8 cellular contexts compared by ENCODE assay signal in the genomic region with DNA sequence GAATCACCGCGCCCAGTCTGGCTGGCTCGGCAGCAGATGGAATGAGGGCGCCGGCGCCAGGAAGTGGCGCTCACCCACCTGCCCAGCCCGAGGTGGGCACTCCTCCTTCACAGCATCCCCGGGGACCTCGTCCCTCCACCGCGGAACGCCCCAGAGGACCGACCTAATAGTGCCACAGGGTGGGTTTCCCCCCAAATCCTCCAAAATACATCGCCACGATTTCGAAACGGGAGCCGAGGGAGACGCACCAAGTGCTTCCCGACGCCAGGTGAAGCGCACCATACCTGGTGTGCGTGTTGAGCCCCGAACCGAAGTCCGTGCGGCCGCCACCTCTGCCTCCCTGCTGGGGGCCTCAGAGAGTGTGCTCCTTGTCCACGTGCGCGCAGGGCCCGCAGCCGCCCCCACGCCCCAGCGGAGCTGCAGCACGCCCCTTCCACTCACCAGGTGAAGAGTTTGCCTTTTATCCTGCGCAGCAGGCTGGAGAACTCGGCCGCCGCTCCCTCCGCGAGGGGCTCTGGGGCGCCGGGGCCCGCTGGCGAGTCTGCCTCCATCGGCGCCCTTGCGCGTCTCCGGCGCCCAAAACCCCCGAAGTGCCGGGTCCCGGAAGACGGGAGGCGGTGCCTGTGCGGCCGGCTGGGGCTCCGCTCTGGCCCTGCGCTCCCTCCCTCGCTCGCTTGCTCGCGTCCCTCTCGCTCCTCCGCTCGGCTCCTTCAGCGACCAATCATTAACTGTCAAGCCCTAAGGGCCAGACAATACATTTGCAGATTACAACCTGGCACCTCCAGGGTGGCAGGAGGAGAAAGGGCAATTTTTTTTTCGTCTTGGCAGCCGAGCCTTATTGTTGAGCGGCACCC. TPM values are rescaled to one million over a fixed set of nuclear protein-coding genes. Genes with fewer than 3 reads are reported as not detected.
DNase-seq lines count a peak whose midpoint lies in the region; ATAC-seq and TF ChIP-seq lines count a peak whose summit lies in the region.

A gene with protein sequence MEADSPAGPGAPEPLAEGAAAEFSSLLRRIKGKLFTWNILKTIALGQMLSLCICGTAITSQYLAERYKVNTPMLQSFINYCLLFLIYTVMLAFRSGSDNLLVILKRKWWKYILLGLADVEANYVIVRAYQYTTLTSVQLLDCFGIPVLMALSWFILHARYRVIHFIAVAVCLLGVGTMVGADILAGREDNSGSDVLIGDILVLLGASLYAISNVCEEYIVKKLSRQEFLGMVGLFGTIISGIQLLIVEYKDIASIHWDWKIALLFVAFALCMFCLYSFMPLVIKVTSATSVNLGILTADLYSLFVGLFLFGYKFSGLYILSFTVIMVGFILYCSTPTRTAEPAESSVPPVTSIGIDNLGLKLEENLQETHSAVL (minus strand): TSS at position 571 of the 854 bp plus-strand sequence. CDS start 20 bp downstream, at position 551.

- CTCF ChIA-PET in HEK293 (lab: Yijun Ruan, JAX) = interaction anchor here (0.8 to 0.9 kb wide), 2 partner anchors 36 to 40 kb away, joined by 3 read pairs; no protein-coding TSS in a partner anchor

- H3K27ac ChIP-seq in HEK293 (ENCODE audit: extremely low read depth, low read depth, low read length) = peak within 1 kb of the TSS; percentile 53; the same call in 1 of the 2 replicates

- H3K4me3 ChIP-seq in GM12864 (ENCODE audit: low read depth, low read length) (peak within 1 kb of the TSS; percentile 69), HEK293 (ENCODE audit: low read depth, low read length) (peak within 1 kb of the TSS; percentile 86)

- H3K9me3 ChIP-seq in HEK293 (ENCODE audit: control insufficient read depth, insufficient read depth, low read depth, low read length) = no peaks in the 10 kb centered on the region

- H3K27ac Mint-ChIP-seq in activated naive CD4-positive, alpha-beta T cell treated with anti-CD3 and anti-CD28 coated beads, Interleukin-2, amount 50 U/mL, for 72 hours = peak within 1 kb of the TSS; percentile 91 to 95

- peaks cover 12 to 24% of the 10 kb centered on the region in 2 donors for H3K36me3 Mint-ChIP-seq in activated naive CD4-positive, alpha-beta T cell treated with anti-CD3 and anti-CD28 coated beads, Interleukin-2, amount 50 U/mL, for 72 hours

- H3K36me3 ChIP-seq in HEK293 (ENCODE audit: control insufficient read depth in 2 of 2, insufficient read depth in 1 of 2, low read length in 2 of 2) = no peaks in the 10 kb centered on the region

- intact Hi-C loops in left ventricle myocardium superior (cut with micrococcal nuclease) = no loop called here

- POLR2A ChIA-PET in HEK293 (lab: Yijun Ruan, JAX) = interaction anchor here (0.7 to 0.8 kb wide), 3 partner anchors 17 to 33 kb away, joined by 3 to 5 read pairs (median 4); no protein-coding TSS in a partner anchor

- no peaks in the 10 kb centered on the region; the same call in 1 of the 2 replicates for H3K4me1 ChIP-seq in HEK293 (ENCODE audit: control insufficient read depth, insufficient read depth, low read length)

- peak; percentile 26 for TF ChIP-seq CTCF in GM12864 (IDR thresholded peaks at IDR 0.05; ENCODE audit: low read depth, low read length, missing control alignments)
- peak; percentile 69; the same call in 1 of the 2 replicates for TF ChIP-seq CTCF in HEK293 (tag by site-specific recombination; IDR thresholded peaks at IDR 0.05)

- no peaks in the 10 kb centered on the region for H3K9me3 Mint-ChIP-seq in activated naive CD4-positive, alpha-beta T cell treated with anti-CD3 and anti-CD28 coated beads, Interleukin-2, amount 50 U/mL, for 72 hours

- ATAC-seq in SK-N-SH treated with all-trans-retinoic acid at 6 μM for 48 hours (peak; percentile 91), left ventricle myocardium superior (peak; percentile 90)
- ATAC-seq in activated naive CD4-positive, alpha-beta T cell treated with anti-CD3 and anti-CD28 coated beads, Interleukin-2, amount 50 U/mL, for 72 hours = peak; percentile 83 to 94

- DNase-seq in GM12864 (ENCODE audit: low read depth) = peak; percentile 74
- peak; percentile 41 for DNase-seq in MV-4-11 (lab: John Stamatoyannopoulos, UW)
- peak; percentile 73 to 80 for DNase-seq in activated naive CD4-positive, alpha-beta T cell treated with anti-CD3 and anti-CD28 coated beads, Interleukin-2, amount 50 U/mL, for 72 hours (ENCODE audit: low spot score in 2 of 2)
- DNase-seq in left ventricle myocardium superior = peak; percentile 65
- peak; percentile 2 for DNase-seq in putamen (ENCODE audit: low spot score)
- no peak for DNase-seq in cerebellar nuclear complex (lab: John Stamatoyannopoulos, UW)

TF ChIP-seq in HEK293, 187 proteins besides CTCF, POLR2A, EP300 and RAD21 (continues in another document):
- TF ChIP-seq KLF16 (tag by site-specific recombination; IDR thresholded peaks at IDR 0.05) (peak; percentile 77), BCL11B (tag by site-specific recombination; IDR thresholded peaks at IDR 0.05; ENCODE audit: low read depth) (0 out of 2 replicates have a peak, but pooled peaks have one; percentile 17), ZNF610 (tag by site-specific recombination; IDR thresholded peaks at IDR 0.05; ENCODE audit: borderline replicate concordance) (0 out of 2 replicates have a peak, but pooled peaks have one; percentile 11)
- TF ChIP-seq, protein P1, sequence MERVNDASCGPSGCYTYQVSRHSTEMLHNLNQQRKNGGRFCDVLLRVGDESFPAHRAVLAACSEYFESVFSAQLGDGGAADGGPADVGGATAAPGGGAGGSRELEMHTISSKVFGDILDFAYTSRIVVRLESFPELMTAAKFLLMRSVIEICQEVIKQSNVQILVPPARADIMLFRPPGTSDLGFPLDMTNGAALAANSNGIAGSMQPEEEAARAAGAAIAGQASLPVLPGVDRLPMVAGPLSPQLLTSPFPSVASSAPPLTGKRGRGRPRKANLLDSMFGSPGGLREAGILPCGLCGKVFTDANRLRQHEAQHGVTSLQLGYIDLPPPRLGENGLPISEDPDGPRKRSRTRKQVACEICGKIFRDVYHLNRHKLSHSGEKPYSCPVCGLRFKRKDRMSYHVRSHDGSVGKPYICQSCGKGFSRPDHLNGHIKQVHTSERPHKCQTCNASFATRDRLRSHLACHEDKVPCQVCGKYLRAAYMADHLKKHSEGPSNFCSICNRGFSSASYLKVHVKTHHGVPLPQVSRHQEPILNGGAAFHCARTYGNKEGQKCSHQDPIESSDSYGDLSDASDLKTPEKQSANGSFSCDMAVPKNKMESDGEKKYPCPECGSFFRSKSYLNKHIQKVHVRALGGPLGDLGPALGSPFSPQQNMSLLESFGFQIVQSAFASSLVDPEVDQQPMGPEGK (tag by site-specific recombination; IDR thresholded peaks at IDR 0.05) = peak; percentile 68
- TF ChIP-seq, protein P2, sequence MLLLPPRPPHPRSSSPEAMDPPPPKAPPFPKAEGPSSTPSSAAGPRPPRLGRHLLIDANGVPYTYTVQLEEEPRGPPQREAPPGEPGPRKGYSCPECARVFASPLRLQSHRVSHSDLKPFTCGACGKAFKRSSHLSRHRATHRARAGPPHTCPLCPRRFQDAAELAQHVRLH (tag by site-specific recombination; IDR thresholded peaks at IDR 0.05) = peak; percentile 21; the same call in 1 of the 2 replicates

TF ChIP-seq in SK-N-SH treated with all-trans-retinoic acid at 6 μM for 48 hours, 23 proteins besides CTCF, POLR2A, EP300 and RAD21:
- TF ChIP-seq ARNTL (CRISPR knock-in tag; IDR thresholded peaks at IDR 0.05; ENCODE audit: borderline replicate concordance, low read depth) = no peak
- TF ChIP-seq, protein P3, sequence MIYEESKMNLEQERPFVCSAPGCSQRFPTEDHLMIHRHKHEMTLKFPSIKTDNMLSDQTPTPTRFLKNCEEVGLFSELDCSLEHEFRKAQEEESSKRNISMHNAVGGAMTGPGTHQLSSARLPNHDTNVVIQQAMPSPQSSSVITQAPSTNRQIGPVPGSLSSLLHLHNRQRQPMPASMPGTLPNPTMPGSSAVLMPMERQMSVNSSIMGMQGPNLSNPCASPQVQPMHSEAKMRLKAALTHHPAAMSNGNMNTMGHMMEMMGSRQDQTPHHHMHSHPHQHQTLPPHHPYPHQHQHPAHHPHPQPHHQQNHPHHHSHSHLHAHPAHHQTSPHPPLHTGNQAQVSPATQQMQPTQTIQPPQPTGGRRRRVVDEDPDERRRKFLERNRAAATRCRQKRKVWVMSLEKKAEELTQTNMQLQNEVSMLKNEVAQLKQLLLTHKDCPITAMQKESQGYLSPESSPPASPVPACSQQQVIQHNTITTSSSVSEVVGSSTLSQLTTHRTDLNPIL (CRISPR knock-in tag; IDR thresholded peaks at IDR 0.05; ENCODE audit: low read depth) = no peak
- no peak for TF ChIP-seq TCF4 (CRISPR knock-in tag; IDR thresholded peaks at IDR 0.05; ENCODE audit: borderline replicate concordance)
- TF ChIP-seq GLIS3 (CRISPR knock-in tag; IDR thresholded peaks at IDR 0.05) = no peak
- no peak for TF ChIP-seq ZC3H10 (CRISPR knock-in tag; IDR thresholded peaks at IDR 0.05)
- TF ChIP-seq PPARA (CRISPR knock-in tag; IDR thresholded peaks at IDR 0.05; ENCODE audit: borderline replicate concordance) = no peak
- TF ChIP-seq ZNF8 (CRISPR knock-in tag; IDR thresholded peaks at IDR 0.05) = no peak
- no peak for TF ChIP-seq SNAI2 (CRISPR knock-in tag; IDR thresholded peaks at IDR 0.05)
- no peak for TF ChIP-seq BACH2 (CRISPR knock-in tag; IDR thresholded peaks at IDR 0.05; ENCODE audit: borderline replicate concordance)

RNA-seq across cellular contexts. Expression of the gene that starts here (rescaled TPM):
- total RNA-seq in activated naive CD4-positive, alpha-beta T cell treated with anti-CD3 and anti-CD28 coated beads, Interleukin-2, amount 50 U/mL, for 72 hours = 10 to 100 TPM; 11.7 to 27.0 TPM
- total RNA-seq in left ventricle myocardium superior = 0.52 TPM

Comparison
In these comparisons a context has a peak if more than half of its experiments do, and no peak if none do; other contexts are left out.
1. Peak in DNase-seq and ATAC-seq in left ventricle myocardium superior; RNA of the gene not detected or under 1 TPM.
2. DNase-seq: peak in GM12864 (single experiment), MV-4-11 (single experiment), activated naive CD4-positive, alpha-beta T cell treated with anti-CD3 and anti-CD28 coated beads, Interleukin-2, amount 50 U/mL, for 72 hours (2 of 2) and putamen (single experiment); none in cerebellar nuclear complex (0 of 2).
3. Peak in every context shown above with its lines, with median percentiles within 50 percentile points of each other: ATAC-seq.